ENCODE assay signal across 8 cellular contexts in the genomic region with DNA sequence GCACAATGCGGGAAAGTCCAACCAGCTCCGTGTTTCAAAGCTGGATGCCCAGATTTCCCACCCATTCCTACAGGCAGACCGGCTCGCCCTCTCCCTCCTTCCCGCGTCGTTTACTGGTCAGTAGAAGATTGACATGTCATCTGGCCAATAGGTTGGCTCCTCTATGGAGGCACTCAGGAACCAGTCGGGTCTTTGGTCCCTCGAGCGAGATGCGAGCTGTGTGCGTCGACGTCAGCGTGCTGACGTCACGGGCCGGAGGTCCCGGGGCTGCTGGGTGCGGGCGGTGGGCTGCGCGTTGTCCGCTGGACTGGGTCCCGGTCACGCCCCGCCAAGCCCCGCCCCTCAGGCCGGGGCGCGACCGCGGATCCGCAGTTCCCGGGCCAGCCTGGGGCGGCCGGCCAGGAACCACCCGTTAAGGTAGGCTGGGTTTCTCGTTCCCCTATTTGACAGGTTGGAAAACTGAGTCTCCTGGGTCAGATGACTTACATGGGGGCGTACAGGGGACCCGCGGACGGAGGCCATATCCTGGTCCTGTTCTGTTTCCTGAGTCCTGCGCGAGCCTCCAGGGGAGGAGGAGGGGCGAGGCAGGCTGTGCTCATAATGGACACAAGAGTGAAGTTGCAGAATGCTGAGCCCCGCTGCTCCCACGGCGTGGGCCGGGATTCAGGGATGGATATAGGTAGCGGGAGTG. TPM values are rescaled to one million over a fixed set of nuclear protein-coding genes. Genes with fewer than 3 reads are reported as not detected.
DNase-seq lines count a peak whose midpoint lies in the region; ATAC-seq, FAIRE-seq and TF ChIP-seq lines count a peak whose summit lies in the region.

A gene with protein sequence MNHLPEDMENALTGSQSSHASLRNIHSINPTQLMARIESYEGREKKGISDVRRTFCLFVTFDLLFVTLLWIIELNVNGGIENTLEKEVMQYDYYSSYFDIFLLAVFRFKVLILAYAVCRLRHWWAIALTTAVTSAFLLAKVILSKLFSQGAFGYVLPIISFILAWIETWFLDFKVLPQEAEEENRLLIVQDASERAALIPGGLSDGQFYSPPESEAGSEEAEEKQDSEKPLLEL (plus strand): TSS at position 242 of the 691 bp plus-strand sequence. CDS start 29,260 bp downstream, outside the sequence.

- no peaks in the 10 kb centered on the region for H3K9me3 ChIP-seq in keratinocyte (ENCODE audit: control insufficient read depth, low read depth, low read length)

- H3K4me3 ChIP-seq in keratinocyte (ENCODE audit: control insufficient read depth in 2 of 3, extremely low read depth in 1 of 3, insufficient read depth in 2 of 3, low read depth in 1 of 3, low read length in 3 of 3): peak within 1 kb of the TSS; percentile 91 to 93 (median 92)

- peak within 1 kb of the TSS; percentile 83 for H3K9ac ChIP-seq in keratinocyte (ENCODE audit: control insufficient read depth, extremely low read depth, insufficient read depth, low read length)

- peak within 1 kb of the TSS; percentile 80 for H3K27ac ChIP-seq in keratinocyte (ENCODE audit: control insufficient read depth, insufficient read depth, low read length)

- TF ChIP-seq CTCF in keratinocyte (optimal IDR thresholded peaks at IDR 0.05 in 1 of 3, IDR thresholded peaks at IDR 0.05 in 1 of 3, conservative IDR thresholded peaks at IDR 0.05 in 1 of 3; ENCODE audit: extremely low read depth in 1 of 3, insufficient read depth in 2 of 3, low read length in 3 of 3): no peak

- no peaks in the 10 kb centered on the region for H3K36me3 ChIP-seq in keratinocyte (ENCODE audit: control insufficient read depth in 2 of 2, extremely low read depth in 1 of 2, insufficient read depth in 2 of 2, low read length in 2 of 2)

- no peaks in the 10 kb centered on the region for H3K9me1 ChIP-seq in keratinocyte (ENCODE audit: control insufficient read depth, extremely low read depth, insufficient read depth, low read length)

- H4K20me1 ChIP-seq in keratinocyte (ENCODE audit: control insufficient read depth, extremely low read depth, insufficient read depth, low read length): no peaks in the 10 kb centered on the region

- peak; percentile 95 for FAIRE-seq in keratinocyte (lab: Jason Lieb, UNC)

- peaks cover 9% of the 10 kb centered on the region for H3K4me1 ChIP-seq in keratinocyte (ENCODE audit: control insufficient read depth, extremely low read depth, insufficient read depth, low read length)

- DNase-seq in AML-193 (lab: John Stamatoyannopoulos, UW) (peak; percentile 95 to 97), NCI-H510A (lab: John Stamatoyannopoulos, UW) (peak; percentile 98), cerebellum (ENCODE audit: low spot score) (peak; percentile 98), keratinocyte (ENCODE audit: low read depth, low spot score) (peak; percentile 95)
- DNase-seq in activated CD4-positive, alpha-beta T cell treated with anti-CD3 and anti-CD28 coated beads for 1 hour: peak; percentile 75
- DNase-seq in stimulated activated CD4-positive, alpha-beta T cell treated with anti-CD3 and anti-CD28 coated beads, Interleukin-15, amount 100 ng/mL, for 1 hour (ENCODE audit: low read depth in 1 of 2, low spot score in 1 of 2): peak; percentile 69 to 70

- H3K79me2 ChIP-seq in keratinocyte (ENCODE audit: control insufficient read depth, insufficient read depth, low read length): peaks cover 30% of the 10 kb centered on the region

- peak; percentile 72 for TF ChIP-seq POLR2A in GM19099 (IDR thresholded peaks at IDR 0.05; ENCODE audit: extremely low read depth, insufficient read length, low read depth)

- ATAC-seq in HG03432 (IDR thresholded peaks at IDR 0.05; ENCODE audit: unreplicated experiment): peak; percentile 98

- no peaks in the 10 kb centered on the region for H3K27me3 ChIP-seq in keratinocyte (ENCODE audit: control insufficient read depth, extremely low read depth, insufficient read depth, low read length)

- dilution Hi-C loops in keratinocyte (cut with MboI; ENCODE audit: extremely low pct_ligation_motif_present, low sequenced_read_pairs): no loop called here

- H2AFZ ChIP-seq in keratinocyte (ENCODE audit: control insufficient read depth, low read length): peak within 1 kb of the TSS; percentile 95

- peak within 1 kb of the TSS; percentile 92 for H3K4me2 ChIP-seq in keratinocyte (ENCODE audit: control insufficient read depth, extremely low read depth, insufficient read depth, low read depth, low read length)

RNA-seq across cellular contexts. Expression of the gene that starts here (rescaled TPM):
- total RNA-seq in cerebellum: 66.2 TPM
- polyA plus RNA-seq in keratinocyte: 28.3 to 45.1 TPM (median 32.8 TPM) in 3 replicates
- polyA plus RNA-seq in keratinocyte (2011; ENCODE audit: low read depth): 7.7 TPM
- 24.7 and 39.8 TPM in 2 replicates for polyA plus RNA-seq in keratinocyte (2011; cell fraction: cytosol; rRNA removed)
- polyA plus RNA-seq in keratinocyte (2011; cell fraction: nucleus; rRNA removed): 13.0 and 14.4 TPM in 2 replicates
- 7.9 and 26.4 TPM in 2 replicates for polyA plus RNA-seq in keratinocyte (2012; ENCODE audit: low replicate concordance)
- 5.8 to 17.8 TPM (median 12.1 TPM) in 3 replicates for polyA minus RNA-seq in keratinocyte
- 11.5 TPM for polyA minus RNA-seq in keratinocyte (2011; cell fraction: cytosol; rRNA and poly(A)+ RNA removed)
- 6.1 and 7.9 TPM in 2 replicates for polyA minus RNA-seq in keratinocyte (2011; cell fraction: nucleus; rRNA and poly(A)+ RNA removed)

Comparison
In these comparisons a context has a peak if more than half of its experiments do, and no peak if none do; other contexts are left out.
1. Peak in every context shown above with its lines: DNase-seq, ATAC-seq, H3K4me3 ChIP-seq and H3K27ac ChIP-seq.